15 cellular contexts compared by ENCODE assay signal in the genomic region with DNA sequence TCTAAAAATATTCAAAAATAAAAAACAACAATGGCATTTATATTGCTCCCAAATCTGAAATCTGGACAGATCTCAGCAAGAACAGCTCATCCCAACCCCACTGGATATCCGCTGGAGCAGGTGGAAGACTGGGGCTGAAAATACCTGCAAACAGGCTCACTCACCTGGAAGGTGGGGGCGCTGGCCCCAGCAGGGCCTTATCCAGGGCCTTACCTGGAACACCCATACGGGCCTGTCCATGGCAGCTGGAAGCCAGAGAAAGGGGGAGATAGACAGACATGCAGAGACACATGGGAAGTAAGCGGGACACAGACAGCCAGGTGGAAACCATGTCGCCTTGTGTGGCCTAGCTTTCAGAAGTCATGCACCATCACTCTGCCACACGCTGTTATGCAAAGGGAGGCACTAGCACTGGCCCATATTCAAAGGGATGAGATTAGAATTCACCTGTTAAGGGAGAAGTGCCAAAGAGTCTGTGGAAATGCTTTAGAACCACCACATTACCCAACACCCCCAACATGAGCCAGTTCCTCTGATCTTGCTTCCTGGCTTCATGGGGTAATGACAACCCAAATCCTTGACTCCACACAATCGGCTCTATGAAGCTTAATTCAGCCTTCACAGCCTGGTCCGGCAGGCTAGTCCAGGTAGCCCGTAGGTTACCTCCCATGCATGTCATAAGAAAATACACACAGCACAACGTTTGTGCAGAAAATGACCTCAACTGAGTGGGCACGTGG.
DNase-seq lines count a peak whose midpoint lies in the region; ATAC-seq and TF ChIP-seq lines count a peak whose summit lies in the region.
"Had no signal": no experiment of that assay in that cellular context is flagged by ENCODE, and none has a peak within 500 bp of the region (broad histone marks: within the 10 kb centered on the region; RNA-seq: fewer than 3 reads in every experiment).

No MANE protein-coding gene starts in this region.

- H3K27ac ChIP-seq in GM23338 (ENCODE audit: low read depth) (no peak overlapping the region), psoas muscle (no peak overlapping the region)

- H3K27me3 Mint-ChIP-seq in GM23338 (ENCODE audit: insufficient read depth, low read depth, poor library complexity) (peaks cover 5% of the 10 kb centered on the region), WTC11 (ENCODE audit: low read depth) (peaks cover 7% of the 10 kb centered on the region)

- ATAC-seq in GM23338: peak; percentile 38
- ATAC-seq in WTC11: peak; percentile 41
- ATAC-seq in esophagus mucosa: peak; percentile 91
- peak; percentile 33 to 72 (median 56) for ATAC-seq in psoas muscle
- ATAC-seq: HCT116 had no signal

- POLR2A ChIA-PET in WTC11 (lab: Charles Lee): no interaction called here

- TF ChIP-seq CTCF in GM23338 (conservative IDR thresholded peaks at IDR 0.05; ENCODE audit: low read depth in 2 of 2) (no peak), WTC11 (IDR thresholded peaks at IDR 0.05) (no peak), psoas muscle (IDR thresholded peaks at IDR 0.05) (no peak)

- H3K36me3 ChIP-seq in GM23338 (ENCODE audit: insufficient read depth) (no peaks in the 10 kb centered on the region), psoas muscle (ENCODE audit: insufficient read depth in 1 of 2, low read depth in 1 of 2) (no peaks in the 10 kb centered on the region)

- H3K4me1 Mint-ChIP-seq in GM23338 (peaks cover 24% of the 10 kb centered on the region), WTC11 (peaks cover 30% of the 10 kb centered on the region)
- H3K4me1 Mint-ChIP-seq: B cell had no signal

- H3K4me2 ChIP-seq in GM23338: no peak overlapping the region

- H4K20me1 ChIP-seq in GM23338 (replicated peaks; ENCODE audit: insufficient read depth): no peaks in the 10 kb centered on the region

- H3K27me3 ChIP-seq in GM23338 (ENCODE audit: insufficient read depth) (no peaks in the 10 kb centered on the region), psoas muscle (ENCODE audit: insufficient read depth in 3 of 3, low read length in 2 of 3) (no peaks in the 10 kb centered on the region)

- H3K4me3 ChIP-seq in GM23338 (no peak overlapping the region), psoas muscle (no peak overlapping the region)

- intact Hi-C loops in psoas muscle (cut with DNase I): no loop called here

- H3K9me2 ChIP-seq in GM23338 (ENCODE audit: insufficient read depth): 0 out of 2 replicates have a peak, but pooled peaks cover 6% of the 10 kb centered on the region

- H2AFZ ChIP-seq in GM23338: no peak overlapping the region

- H3K36me3 Mint-ChIP-seq in GM23338 (ENCODE audit: low read depth) (no peaks in the 10 kb centered on the region; the same call in 2 of the 3 replicates), WTC11 (no peaks in the 10 kb centered on the region)

- CTCF ChIA-PET in WTC11 (lab: Charles Lee): no interaction called here

- H3K27ac Mint-ChIP-seq in GM23338 (no peak overlapping the region), WTC11 (no peak overlapping the region)
- H3K27ac Mint-ChIP-seq: B cell; CD4-positive, alpha-beta T cell had no signal

- WGBS in psoas muscle, 3 donors: 76 to 86% (median 86%) methylated on average over 11 of the region's 11 CpGs

- no peaks in the 10 kb centered on the region for H3K9me3 ChIP-seq in psoas muscle

- no peaks in the 10 kb centered on the region for H3K79me2 ChIP-seq in GM23338 (replicated peaks; ENCODE audit: insufficient read depth)

- H3K4me3 Mint-ChIP-seq in GM23338: no peak overlapping the region
- no peak overlapping the region for H3K4me3 Mint-ChIP-seq in WTC11
- H3K4me3 Mint-ChIP-seq: B cell; CD4-positive, alpha-beta T cell had no signal

- H3K9me3 Mint-ChIP-seq in GM23338 (no peaks in the 10 kb centered on the region), WTC11 (no peaks in the 10 kb centered on the region)
- H3K9me3 Mint-ChIP-seq: CD4-positive, alpha-beta T cell had no signal

- no peaks in the 10 kb centered on the region for H3F3A ChIP-seq in GM23338 (replicated peaks; ENCODE audit: low read depth)

- no peak for DNase-seq in GM23338 (ENCODE audit: low spot score)
- DNase-seq in WTC11 (ENCODE audit: low spot score): no peak
- DNase-seq in psoas muscle: no peak
- no peak for DNase-seq in glomerular visceral epithelial cell (ENCODE audit: extremely low spot score)
- DNase-seq in cortex of kidney (lab: John Stamatoyannopoulos, UW): no peak
- no peak for DNase-seq in A172 (ENCODE audit: low spot score)
- DNase-seq: C1 segment of cervical spinal cord; CD4-positive, alpha-beta T cell; DMS79 treated with DMSO at 0.1 percent for 48 hours; EL; GDM1; KBM-7 had no signal

- H3K4me1 ChIP-seq in GM23338 (ENCODE audit: insufficient read depth) (no peaks in the 10 kb centered on the region; the same call in 1 of the 2 replicates), psoas muscle (no peaks in the 10 kb centered on the region)

TF ChIP-seq in GM23338, 12 proteins besides CTCF, POLR2A, EP300 and RAD21 (continues in another document):
- TF ChIP-seq CREB1 (CRISPR knock-in tag; IDR thresholded peaks at IDR 0.05; ENCODE audit: low read depth) (no peak), JUNB (IDR thresholded peaks at IDR 0.05; ENCODE audit: unreplicated experiment) (no peak), STAT1 (IDR thresholded peaks at IDR 0.05; ENCODE audit: unreplicated experiment) (no peak)
- TF ChIP-seq, protein P1, sequence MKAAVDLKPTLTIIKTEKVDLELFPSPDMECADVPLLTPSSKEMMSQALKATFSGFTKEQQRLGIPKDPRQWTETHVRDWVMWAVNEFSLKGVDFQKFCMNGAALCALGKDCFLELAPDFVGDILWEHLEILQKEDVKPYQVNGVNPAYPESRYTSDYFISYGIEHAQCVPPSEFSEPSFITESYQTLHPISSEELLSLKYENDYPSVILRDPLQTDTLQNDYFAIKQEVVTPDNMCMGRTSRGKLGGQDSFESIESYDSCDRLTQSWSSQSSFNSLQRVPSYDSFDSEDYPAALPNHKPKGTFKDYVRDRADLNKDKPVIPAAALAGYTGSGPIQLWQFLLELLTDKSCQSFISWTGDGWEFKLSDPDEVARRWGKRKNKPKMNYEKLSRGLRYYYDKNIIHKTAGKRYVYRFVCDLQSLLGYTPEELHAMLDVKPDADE (IDR thresholded peaks at IDR 0.05): no peak

TF ChIP-seq in WTC11, 78 proteins besides CTCF, POLR2A, EP300 and RAD21:
- TF ChIP-seq, protein P2, sequence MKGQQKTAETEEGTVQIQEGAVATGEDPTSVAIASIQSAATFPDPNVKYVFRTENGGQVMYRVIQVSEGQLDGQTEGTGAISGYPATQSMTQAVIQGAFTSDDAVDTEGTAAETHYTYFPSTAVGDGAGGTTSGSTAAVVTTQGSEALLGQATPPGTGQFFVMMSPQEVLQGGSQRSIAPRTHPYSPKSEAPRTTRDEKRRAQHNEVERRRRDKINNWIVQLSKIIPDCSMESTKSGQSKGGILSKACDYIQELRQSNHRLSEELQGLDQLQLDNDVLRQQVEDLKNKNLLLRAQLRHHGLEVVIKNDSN (CRISPR knock-in tag; IDR thresholded peaks at IDR 0.05): no peak
- no peak for TF ChIP-seq TEAD1 (CRISPR knock-in tag; IDR thresholded peaks at IDR 0.05)

Comparison
In these comparisons a context has a peak if more than half of its experiments do, and no peak if none do; other contexts are left out.
1. ATAC-seq: peak in every context shown above with its lines; median percentile 91 in esophagus mucosa; 56 in psoas muscle; 41 in WTC11; 38 in GM23338.